Comparison of ENCODE assay signal across 1 cellular context in the genomic region with DNA sequence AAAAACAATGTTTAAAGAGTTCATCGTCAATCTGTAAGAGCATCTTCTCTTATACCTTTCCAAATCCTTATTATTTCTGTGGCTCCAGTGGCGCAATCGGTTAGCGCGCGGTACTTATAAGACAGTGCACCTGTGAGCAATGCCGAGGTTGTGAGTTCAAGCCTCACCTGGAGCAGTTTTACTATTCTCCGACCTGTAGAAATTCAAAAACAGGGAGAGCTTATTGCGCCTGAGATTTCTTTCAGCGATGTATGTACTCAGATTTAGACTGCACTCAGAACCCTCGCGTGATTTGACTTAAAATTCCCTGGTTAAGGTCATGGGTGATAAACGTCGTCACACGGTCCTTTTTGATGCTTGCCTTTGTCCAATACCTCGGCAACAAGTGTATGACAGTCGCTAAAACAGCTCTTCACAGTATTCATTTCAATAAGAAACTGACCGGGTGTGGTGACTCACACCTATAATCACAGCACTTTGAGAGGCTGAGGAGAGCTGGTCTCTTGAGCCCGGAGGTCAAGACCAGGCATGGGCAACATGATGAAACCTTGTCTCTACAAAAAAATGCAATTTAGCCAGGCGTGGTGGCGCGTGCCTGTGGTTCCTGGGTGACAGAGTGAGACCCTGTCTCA.
TF ChIP-seq lines count a peak whose summit lies in the region.

No MANE protein-coding gene starts in this region.

TF ChIP-seq in IMR-90, 13 proteins besides CTCF, POLR2A, EP300 and RAD21 (continued from another document):
- TF ChIP-seq, protein P1, sequence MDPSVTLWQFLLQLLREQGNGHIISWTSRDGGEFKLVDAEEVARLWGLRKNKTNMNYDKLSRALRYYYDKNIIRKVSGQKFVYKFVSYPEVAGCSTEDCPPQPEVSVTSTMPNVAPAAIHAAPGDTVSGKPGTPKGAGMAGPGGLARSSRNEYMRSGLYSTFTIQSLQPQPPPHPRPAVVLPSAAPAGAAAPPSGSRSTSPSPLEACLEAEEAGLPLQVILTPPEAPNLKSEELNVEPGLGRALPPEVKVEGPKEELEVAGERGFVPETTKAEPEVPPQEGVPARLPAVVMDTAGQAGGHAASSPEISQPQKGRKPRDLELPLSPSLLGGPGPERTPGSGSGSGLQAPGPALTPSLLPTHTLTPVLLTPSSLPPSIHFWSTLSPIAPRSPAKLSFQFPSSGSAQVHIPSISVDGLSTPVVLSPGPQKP (IDR thresholded peaks at IDR 0.05; ENCODE audit: borderline replicate concordance, low read depth, low read length): no peak
- no peak for TF ChIP-seq NFE2L2 (IDR thresholded peaks at IDR 0.05; ENCODE audit: low read depth, low read length)
- no peak for TF ChIP-seq MAFK (IDR thresholded peaks at IDR 0.05; ENCODE audit: low read depth, low read length)
- TF ChIP-seq MAZ (IDR thresholded peaks at IDR 0.05; ENCODE audit: borderline replicate concordance, low read depth, low read length): no peak
- TF ChIP-seq RFX5 (IDR thresholded peaks at IDR 0.05; ENCODE audit: low read depth, low read length): no peak
- no peak for TF ChIP-seq RCOR1 (IDR thresholded peaks at IDR 0.05; ENCODE audit: insufficient replicate concordance, low read length)
- TF ChIP-seq MXI1 (IDR thresholded peaks at IDR 0.05; ENCODE audit: borderline replicate concordance, low read depth, low read length): no peak
